ENCODE assay signal across 10 cellular contexts in genomic region chr9:129225201-129225778, GRCh38. TPM values are rescaled to one million over a fixed set of nuclear protein-coding genes. Genes with fewer than 3 reads are reported as not detected.
DNase-seq lines count a peak whose midpoint lies in the region; ATAC-seq, FAIRE-seq and TF ChIP-seq lines count a peak whose summit lies in the region.
"Had no signal": no experiment of that assay in that cellular context is flagged by ENCODE, and none has a peak within 500 bp of the region (broad histone marks: within the 10 kb centered on the region; RNA-seq: fewer than 3 reads in every experiment).

No MANE protein-coding gene starts in this region.

- peaks cover 30% of the 10 kb centered on the region for H3K4me1 ChIP-seq in cardiac muscle cell (ENCODE audit: low read depth)
- peaks cover 22 to 28% of the 10 kb centered on the region in 2 donors for H3K4me1 ChIP-seq in naive thymus-derived CD4-positive, alpha-beta T cell (ENCODE audit: control insufficient read depth in 2 of 2, insufficient read depth in 2 of 2, low read length in 2 of 2)
- H3K4me1 ChIP-seq in vagina: peaks cover 25% of the 10 kb centered on the region

- TF ChIP-seq CTCF in cardiac muscle cell (IDR thresholded peaks at IDR 0.05; ENCODE audit: low read depth, low read length) (no peak), vagina (IDR thresholded peaks at IDR 0.05) (no peak), brain microvascular endothelial cell (IDR thresholded peaks at IDR 0.05; ENCODE audit: low read depth, low read length, missing control alignments) (no peak)

- ATAC-seq in left cardiac atrium (no peak), esophagus mucosa (no peak)
- no peak for ATAC-seq in effector memory CD8-positive, alpha-beta T cell (replicated peaks)
- no peak for ATAC-seq in naive thymus-derived CD4-positive, alpha-beta T cell

- H3K27ac ChIP-seq in cardiac muscle cell (peak overlapping the region; percentile 84), vagina (peak overlapping the region; percentile 76), brain microvascular endothelial cell (no peak overlapping the region)
- peak overlapping the region; percentile 55 for H3K27ac ChIP-seq in naive thymus-derived CD4-positive, alpha-beta T cell (ENCODE audit: low read depth, low read length)

- DNase-seq in cardiac muscle cell (ENCODE audit: low read depth in 1 of 2, low spot score in 1 of 2) (no peak), left cardiac atrium (no peak), vagina (ENCODE audit: extremely low spot score in 2 of 2) (no peak), H54 (ENCODE audit: insufficient read length, low spot score) (no peak), brain microvascular endothelial cell (no peak)
- DNase-seq in effector memory CD8-positive, alpha-beta T cell: no peak
- DNase-seq in naive thymus-derived CD4-positive, alpha-beta T cell: no peak
- DNase-seq: activated B cell treated with CpG ODN at 0.5 μM for 24 hours, GOT3 had no signal

- H3K9me3 Mint-ChIP-seq in effector memory CD8-positive, alpha-beta T cell: no peaks in the 10 kb centered on the region
- no peaks in the 10 kb centered on the region for H3K9me3 Mint-ChIP-seq in naive thymus-derived CD4-positive, alpha-beta T cell
- H3K9me3 Mint-ChIP-seq: activated B cell treated with CpG ODN at 0.5 μM for 24 hours had no signal

- CTCF ChIA-PET in naive thymus-derived CD4-positive, alpha-beta T cell (lab: Charles Lee): no interaction called here

- H3K36me3 ChIP-seq in cardiac muscle cell: no peaks in the 10 kb centered on the region
- no peaks in the 10 kb centered on the region for H3K36me3 ChIP-seq in naive thymus-derived CD4-positive, alpha-beta T cell (ENCODE audit: control insufficient read depth in 2 of 3, insufficient read depth in 3 of 3, low read length in 3 of 3)
- no peaks in the 10 kb centered on the region for H3K36me3 ChIP-seq in vagina
- H3K36me3 ChIP-seq in brain microvascular endothelial cell (replicated peaks): no peaks in the 10 kb centered on the region

- H3K9me3 ChIP-seq in cardiac muscle cell (ENCODE audit: low read depth) (no peaks in the 10 kb centered on the region), vagina (no peaks in the 10 kb centered on the region)
- no peaks in the 10 kb centered on the region for H3K9me3 ChIP-seq in naive thymus-derived CD4-positive, alpha-beta T cell (ENCODE audit: control insufficient read depth in 2 of 3, low read length in 3 of 3)

- POLR2A ChIA-PET in naive thymus-derived CD4-positive, alpha-beta T cell (lab: Charles Lee): interaction anchor here (1.0 to 3.8 kb wide), 3 partner anchors 12 to 47 kb away, joined by 3 to 27 read pairs (median 3); partner anchors contain the start of gene IER5L

- FAIRE-seq in H54 (lab: Jason Lieb, UNC): no peak

- no peaks in the 10 kb centered on the region for H3K27me3 Mint-ChIP-seq in effector memory CD8-positive, alpha-beta T cell
- H3K27me3 Mint-ChIP-seq in naive thymus-derived CD4-positive, alpha-beta T cell: no peaks in the 10 kb centered on the region

- H3K4me1 Mint-ChIP-seq in effector memory CD8-positive, alpha-beta T cell (ENCODE audit: low read depth in 2 of 2): peaks cover 43 to 50% of the 10 kb centered on the region in 2 donors
- peaks cover 29 to 44% (median 36%) of the 10 kb centered on the region in 7 donors for H3K4me1 Mint-ChIP-seq in naive thymus-derived CD4-positive, alpha-beta T cell

- H3K27ac Mint-ChIP-seq in effector memory CD8-positive, alpha-beta T cell: peak overlapping the region; percentile 89 to 95
- H3K27ac Mint-ChIP-seq in naive thymus-derived CD4-positive, alpha-beta T cell: peak overlapping the region; percentile 29 to 85 (median 75)
- H3K27ac Mint-ChIP-seq: activated B cell treated with CpG ODN at 0.5 μM for 24 hours had no signal

- peaks cover 5% of the 10 kb centered on the region for H3K36me3 Mint-ChIP-seq in effector memory CD8-positive, alpha-beta T cell (ENCODE audit: insufficient read depth)
- H3K36me3 Mint-ChIP-seq in naive thymus-derived CD4-positive, alpha-beta T cell: no peaks in the 10 kb centered on the region

- in situ Hi-C loops in brain microvascular endothelial cell (cut with HindIII; ENCODE audit: low pct_ligation_motif_present, low sequenced_read_pairs): no loop called here

- TF ChIP-seq POLR2A in vagina (IDR thresholded peaks at IDR 0.05) (no peak), H54 (IDR thresholded peaks at IDR 0.05; ENCODE audit: low read depth, low read length) (no peak)

- peak overlapping the region; percentile 80 for H3K4me3 Mint-ChIP-seq in effector memory CD8-positive, alpha-beta T cell
- peak overlapping the region in 4 of 10 donors; percentile 42 to 56 (median 46) for H3K4me3 Mint-ChIP-seq in naive thymus-derived CD4-positive, alpha-beta T cell
- H3K4me3 Mint-ChIP-seq: activated B cell treated with CpG ODN at 0.5 μM for 24 hours had no signal

- H3K4me3 ChIP-seq in cardiac muscle cell (no peak overlapping the region), vagina (no peak overlapping the region), brain microvascular endothelial cell (ENCODE audit: low read depth, low read length) (no peak overlapping the region)
- no peak overlapping the region for H3K4me3 ChIP-seq in naive thymus-derived CD4-positive, alpha-beta T cell (ENCODE audit: low read length)

- intact Hi-C loops in left cardiac atrium (cut with DNase I) (no loop called here), vagina (cut with DNase I) (no loop called here)
- intact Hi-C loops in naive thymus-derived CD4-positive, alpha-beta T cell (cut with micrococcal nuclease): no loop called here

- H3K27me3 ChIP-seq in cardiac muscle cell (no peaks in the 10 kb centered on the region), vagina (no peaks in the 10 kb centered on the region), brain microvascular endothelial cell (replicated peaks) (no peaks in the 10 kb centered on the region)
- no peaks in the 10 kb centered on the region for H3K27me3 ChIP-seq in naive thymus-derived CD4-positive, alpha-beta T cell (ENCODE audit: control insufficient read depth in 2 of 2, insufficient read depth in 2 of 2, low read length in 2 of 2)

RNA-seq across cellular contexts. Expression of gene IER5L, which starts 47.2 kb away (rescaled TPM):
- total RNA-seq in cardiac muscle cell (51.7 and 77.4 TPM in 2 replicates), left cardiac atrium (10 to 100 TPM in 1 of 2 donors, 1 to 10 TPM in 1; 5.4 to 13.1 TPM), vagina (34.4 TPM), esophagus mucosa (8.1 TPM)
- 21.5 and 38.5 TPM in 2 replicates for polyA plus RNA-seq in cardiac muscle cell
- total RNA-seq in naive thymus-derived CD4-positive, alpha-beta T cell: 1 to 10 TPM; 3.4 to 6.8 (median 3.8) TPM
- under 1 TPM in 1 of 2 donors, not detected in 1; 0.08 TPM for polyA plus RNA-seq in naive thymus-derived CD4-positive, alpha-beta T cell
